Comparison of ENCODE assay signal across 1 cellular context in the genomic region with DNA sequence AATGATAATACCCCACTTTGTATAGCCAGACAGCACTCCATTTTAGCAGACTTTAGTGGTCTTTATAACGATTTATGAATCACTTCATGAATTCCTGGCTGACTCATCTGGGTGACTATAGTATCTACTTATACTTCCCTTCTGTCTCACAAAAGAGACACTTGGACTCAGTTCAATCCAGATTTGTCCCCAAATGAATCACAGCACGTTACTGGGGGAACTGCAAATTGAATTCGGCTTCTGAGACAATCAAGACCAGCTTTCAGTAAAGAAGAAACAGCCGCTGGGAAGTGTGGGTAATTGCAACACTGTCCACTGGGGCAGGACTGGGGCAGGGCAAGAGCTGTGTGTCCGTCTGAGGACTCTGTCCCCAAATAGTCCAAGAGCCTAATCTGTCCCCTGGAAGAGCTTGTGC.
TF ChIP-seq lines count a peak whose summit lies in the region.

No MANE protein-coding gene starts in this region.

TF ChIP-seq in SK-N-SH, 30 proteins besides CTCF, POLR2A, EP300 and RAD21 (continued from another document):
- TF ChIP-seq, protein P1, sequence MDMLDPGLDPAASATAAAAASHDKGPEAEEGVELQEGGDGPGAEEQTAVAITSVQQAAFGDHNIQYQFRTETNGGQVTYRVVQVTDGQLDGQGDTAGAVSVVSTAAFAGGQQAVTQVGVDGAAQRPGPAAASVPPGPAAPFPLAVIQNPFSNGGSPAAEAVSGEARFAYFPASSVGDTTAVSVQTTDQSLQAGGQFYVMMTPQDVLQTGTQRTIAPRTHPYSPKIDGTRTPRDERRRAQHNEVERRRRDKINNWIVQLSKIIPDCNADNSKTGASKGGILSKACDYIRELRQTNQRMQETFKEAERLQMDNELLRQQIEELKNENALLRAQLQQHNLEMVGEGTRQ (IDR thresholded peaks at IDR 0.05; ENCODE audit: borderline replicate concordance, low read depth, low read length): no peak
- TF ChIP-seq FOXJ3 (CRISPR knock-in tag; IDR thresholded peaks at IDR 0.05): no peak
- TF ChIP-seq RXRA (IDR thresholded peaks at IDR 0.05; ENCODE audit: borderline replicate concordance, low read depth): peak; percentile 81
- peak; percentile 79; the same call in 1 of the 2 replicates for TF ChIP-seq FOXM1 (IDR thresholded peaks at IDR 0.05; ENCODE audit: low read depth)
- TF ChIP-seq, protein P2, sequence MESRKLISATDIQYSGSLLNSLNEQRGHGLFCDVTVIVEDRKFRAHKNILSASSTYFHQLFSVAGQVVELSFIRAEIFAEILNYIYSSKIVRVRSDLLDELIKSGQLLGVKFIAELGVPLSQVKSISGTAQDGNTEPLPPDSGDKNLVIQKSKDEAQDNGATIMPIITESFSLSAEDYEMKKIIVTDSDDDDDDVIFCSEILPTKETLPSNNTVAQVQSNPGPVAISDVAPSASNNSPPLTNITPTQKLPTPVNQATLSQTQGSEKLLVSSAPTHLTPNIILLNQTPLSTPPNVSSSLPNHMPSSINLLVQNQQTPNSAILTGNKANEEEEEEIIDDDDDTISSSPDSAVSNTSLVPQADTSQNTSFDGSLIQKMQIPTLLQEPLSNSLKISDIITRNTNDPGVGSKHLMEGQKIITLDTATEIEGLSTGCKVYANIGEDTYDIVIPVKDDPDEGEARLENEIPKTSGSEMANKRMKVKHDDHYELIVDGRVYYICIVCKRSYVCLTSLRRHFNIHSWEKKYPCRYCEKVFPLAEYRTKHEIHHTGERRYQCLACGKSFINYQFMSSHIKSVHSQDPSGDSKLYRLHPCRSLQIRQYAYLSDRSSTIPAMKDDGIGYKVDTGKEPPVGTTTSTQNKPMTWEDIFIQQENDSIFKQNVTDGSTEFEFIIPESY (IDR thresholded peaks at IDR 0.05; ENCODE audit: borderline replicate concordance, low read depth): peak; percentile 64
